Comparison of ENCODE assay signal across 23 cellular contexts in the genomic region with DNA sequence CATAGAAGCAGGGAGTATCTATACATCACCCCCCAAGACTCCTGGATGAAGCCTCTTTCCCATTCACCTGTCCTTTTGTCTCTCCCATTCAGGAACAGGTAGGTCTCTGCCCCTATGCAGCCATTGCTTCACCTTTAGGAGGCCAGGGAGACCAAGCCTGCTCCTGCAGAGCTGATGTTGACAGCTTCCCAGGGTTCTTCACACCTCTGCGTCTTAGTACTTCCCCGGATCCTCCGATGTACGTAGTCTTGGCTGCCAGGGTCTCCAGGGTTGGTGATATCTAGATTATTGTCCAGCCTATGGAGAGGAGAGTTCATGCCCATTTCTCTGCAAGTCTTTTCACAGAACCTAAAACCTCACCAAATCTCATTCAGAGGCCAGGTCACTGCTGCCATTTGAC.
DNase-seq lines count a peak whose midpoint lies in the region; ATAC-seq, FAIRE-seq and TF ChIP-seq lines count a peak whose summit lies in the region.
"Had no signal": no experiment of that assay in that cellular context is flagged by ENCODE, and none has a peak within 500 bp of the region (broad histone marks: within the 10 kb centered on the region; RNA-seq: fewer than 3 reads in every experiment).

No MANE protein-coding gene starts in this region.

- no peak overlapping the region for H3K4ac ChIP-seq in H1 (replicated peaks; ENCODE audit: insufficient read length, low read depth, low read length)
- H3K4ac ChIP-seq in trophoblast cell (ENCODE audit: low read depth, low read length), result no peak overlapping the region

- peaks cover 14% of the 10 kb centered on the region for H3K9me3 Mint-ChIP-seq in activated CD4-positive, alpha-beta T cell treated with anti-CD3 and anti-CD28 coated beads, Interleukin-2, amount 10 ng/mL, durations not matched to agents 24 days and 14 days
- H3K9me3 Mint-ChIP-seq in WTC11, result peaks cover 7% of the 10 kb centered on the region; the same call in 1 of the 2 replicates
- no peaks in the 10 kb centered on the region for H3K9me3 Mint-ChIP-seq in activated CD8-positive, alpha-beta T cell treated with anti-CD3 and anti-CD28 coated beads, Interleukin-2, amount 10 ng/mL, durations not matched to agents 7 days and 5 days (ENCODE audit: insufficient read depth)
- H3K9me3 Mint-ChIP-seq: CD8-positive, alpha-beta memory T cell; GM23338; HFFc6 had no signal

- peaks cover 5% of the 10 kb centered on the region for H3K4me1 Mint-ChIP-seq in activated CD4-positive, alpha-beta T cell treated with anti-CD3 and anti-CD28 coated beads, Interleukin-2, amount 10 ng/mL, durations not matched to agents 24 days and 14 days
- peaks cover 3% of the 10 kb centered on the region; the same call in 1 of the 2 replicates for H3K4me1 Mint-ChIP-seq in WTC11
- peaks cover 12% of the 10 kb centered on the region for H3K4me1 Mint-ChIP-seq in activated CD8-positive, alpha-beta T cell treated with anti-CD3 and anti-CD28 coated beads, Interleukin-2, amount 10 ng/mL, durations not matched to agents 7 days and 5 days (ENCODE audit: low read depth)

- H3K23ac ChIP-seq in H1 (ENCODE audit: insufficient read length), result no peak overlapping the region
- H3K23ac ChIP-seq in trophoblast cell (ENCODE audit: low read length), result no peak overlapping the region

- TF ChIP-seq RAD21 in H1 (IDR thresholded peaks at IDR 0.05 in 1 of 2, conservative IDR thresholded peaks at IDR 0.05 in 1 of 2; ENCODE audit: low read depth in 2 of 2, low read length in 2 of 2), result no peak

- no peak for TF ChIP-seq EP300 in H1 (IDR thresholded peaks at IDR 0.05; ENCODE audit: borderline replicate concordance in 1 of 2, low read depth in 2 of 2, low read length in 2 of 2)

- H3K4me2 ChIP-seq in H1 (ENCODE audit: insufficient read depth in 1 of 2, low read depth in 2 of 2, low read length in 2 of 2) (no peak overlapping the region), trophoblast cell (ENCODE audit: low read length) (no peak overlapping the region)
- H3K4me2 ChIP-seq: BLaER1, GM23338 had no signal

- no peak for ATAC-seq in WTC11
- ATAC-seq in activated CD8-positive, alpha-beta T cell treated with anti-CD3 and anti-CD28 coated beads, Interleukin-2, amount 10 ng/mL, durations not matched to agents 7 days and 5 days, result no peak
- ATAC-seq: GM12878 had no signal

- no peaks in the 10 kb centered on the region for H3K23me2 ChIP-seq in H1 (ENCODE audit: low read depth, low read length)

- no peak overlapping the region for H3K27ac Mint-ChIP-seq in activated CD4-positive, alpha-beta T cell treated with anti-CD3 and anti-CD28 coated beads, Interleukin-2, amount 10 ng/mL, durations not matched to agents 24 days and 14 days
- H3K27ac Mint-ChIP-seq in WTC11, result no peak overlapping the region
- H3K27ac Mint-ChIP-seq in activated CD8-positive, alpha-beta T cell treated with anti-CD3 and anti-CD28 coated beads, Interleukin-2, amount 10 ng/mL, durations not matched to agents 7 days and 5 days, result no peak overlapping the region
- H3K27ac Mint-ChIP-seq: B cell; CD4-positive, CD25-positive, alpha-beta regulatory T cell; GM23338; HFFc6 had no signal

- no peak overlapping the region for H2BK5ac ChIP-seq in H1 (ENCODE audit: low read depth, low read length)
- H2BK5ac ChIP-seq in trophoblast cell (ENCODE audit: low read depth, low read length, poor library complexity), result no peak overlapping the region

- no peak for FAIRE-seq in H1 (lab: Jason Lieb, UNC)
- FAIRE-seq: A204.1, D721Med, GM12878, H54 had no signal

- no peak overlapping the region for H4K5ac ChIP-seq in H1 (ENCODE audit: insufficient read length, low read depth, low read length)

- H3K79me1 ChIP-seq in H1 (ENCODE audit: low read depth, low read length) (no peaks in the 10 kb centered on the region), trophoblast cell (ENCODE audit: low read length) (no peaks in the 10 kb centered on the region)

- no peak overlapping the region for H3K4me3 Mint-ChIP-seq in activated CD4-positive, alpha-beta T cell treated with anti-CD3 and anti-CD28 coated beads, Interleukin-2, amount 10 ng/mL, durations not matched to agents 24 days and 14 days
- no peak overlapping the region for H3K4me3 Mint-ChIP-seq in WTC11
- H3K4me3 Mint-ChIP-seq in activated CD8-positive, alpha-beta T cell treated with anti-CD3 and anti-CD28 coated beads, Interleukin-2, amount 10 ng/mL, durations not matched to agents 7 days and 5 days, result no peak overlapping the region
- H3K4me3 Mint-ChIP-seq: B cell; CD4-positive, CD25-positive, alpha-beta regulatory T cell; CD8-positive, alpha-beta memory T cell; GM23338; HFFc6 had no signal

- H3K27me3 ChIP-seq in H1 (replicated peaks in 1 of 4; ENCODE audit: control insufficient read depth in 3 of 4, extremely low read depth in 1 of 4, insufficient read depth in 3 of 4, low read length in 3 of 4) (no peaks in the 10 kb centered on the region), trophoblast cell (ENCODE audit: insufficient read depth, low read length) (no peaks in the 10 kb centered on the region)
- H3K27me3 ChIP-seq: BLaER1 had no signal

- 0 out of 2 replicates have a peak overlapping the region, but pooled peaks have one; percentile 3 for H2BK12ac ChIP-seq in H1 (ENCODE audit: low read depth, low read length)
- H2BK12ac ChIP-seq in trophoblast cell (ENCODE audit: low read length), result no peak overlapping the region

- no peak overlapping the region for H4K12ac ChIP-seq in trophoblast cell (ENCODE audit: low read depth, low read length)

- POLR2A ChIA-PET in H1 (lab: Charles Lee; ENCODE audit: partially characterized antibody), result interaction anchor here (1.4 kb wide), 1 partner anchor 365 kb away, joined by 4 read pairs; a partner anchor contains a TSS
- POLR2A ChIA-PET in WTC11 (lab: Charles Lee), result no interaction called here
- POLR2A ChIA-PET in activated CD8-positive, alpha-beta T cell treated with anti-CD3 and anti-CD28 coated beads, Interleukin-2, amount 10 ng/mL, durations not matched to agents 7 days and 5 days (lab: Charles Lee), result no interaction called here

- no peak overlapping the region for H2BK20ac ChIP-seq in H1 (ENCODE audit: low read length)

- DNase-seq in activated CD4-positive, alpha-beta T cell treated with anti-CD3 and anti-CD28 coated beads, Interleukin-2, amount 10 ng/mL, durations not matched to agents 24 days and 14 days, result peak; percentile 51
- DNase-seq in activated CD4-positive, alpha-beta T cell treated with anti-CD3 and anti-CD28 coated beads, Interleukin-2, amount 50 U/mL, for 1 hour, result no peak
- DNase-seq in H1 (ENCODE audit: low read depth in 1 of 2, low spot score in 2 of 2), result no peak
- no peak for DNase-seq in trophoblast cell
- no peak for DNase-seq in WTC11 (ENCODE audit: low spot score)
- no peak for DNase-seq in activated CD8-positive, alpha-beta T cell treated with anti-CD3 and anti-CD28 coated beads, Interleukin-2, amount 10 ng/mL, durations not matched to agents 7 days and 5 days
- DNase-seq: CD8-positive, alpha-beta memory T cell; DMS 273 treated with DMSO at 0.1 percent for 48 hours; DMS79; EL; GDM1; HFFc6 had no signal

- H3K56ac ChIP-seq in H1 (replicated peaks; ENCODE audit: insufficient read length, low read depth, low read length), result no peak overlapping the region

- no peaks in the 10 kb centered on the region for H4K20me1 ChIP-seq in H1 (replicated peaks in 1 of 2; ENCODE audit: control insufficient read depth in 1 of 2, insufficient read depth in 2 of 2, low read length in 2 of 2)
- H4K20me1 ChIP-seq: BLaER1 had no signal

- H3K79me2 ChIP-seq in H1 (ENCODE audit: control insufficient read depth in 1 of 2, insufficient read depth in 2 of 2, low read length in 2 of 2) (no peaks in the 10 kb centered on the region), trophoblast cell (ENCODE audit: control insufficient read depth, insufficient read depth, low read length, poor library complexity) (no peaks in the 10 kb centered on the region)

- H2BK15ac ChIP-seq in H1 (ENCODE audit: low read length), result no peak overlapping the region

- intact Hi-C loops in activated CD4-positive, alpha-beta T cell treated with anti-CD3 and anti-CD28 coated beads, Interleukin-2, amount 10 ng/mL, durations not matched to agents 24 days and 14 days (cut with micrococcal nuclease), result no loop called here

- H4K8ac ChIP-seq in H1 (ENCODE audit: extremely low read depth, insufficient read depth, low read length) (no peak overlapping the region), trophoblast cell (ENCODE audit: low read depth, low read length) (no peak overlapping the region)

- WGBS in H1 (ENCODE audit: extremely low coverage in 1 of 2, insufficient coverage in 1 of 2, insufficient read length in 1 of 2, insufficient replicate concordance in 2 of 2, low coverage in 1 of 2, low lambda C conversion rate in 2 of 2, missing lambda C conversion rate in 1 of 2), 2 experiments, result 96% methylated on average over 4 of the region's 4 CpGs; no CpG with 5 or more reads in 1 of the 2 experiments
- WGBS in trophoblast cell (ENCODE audit: extremely low coverage, insufficient coverage, insufficient read length), result no CpG with 5 or more reads among the region's 4 CpGs

- H3K9ac ChIP-seq in H1 (replicated peaks in 1 of 4; ENCODE audit: extremely low read depth in 1 of 4, low read depth in 3 of 4, low read length in 3 of 4) (no peak overlapping the region), trophoblast cell (ENCODE audit: low read length) (no peak overlapping the region)
- H3K9ac ChIP-seq: BLaER1 had no signal

- H3K18ac ChIP-seq in H1 (ENCODE audit: extremely low read depth, low read length) (no peak overlapping the region), trophoblast cell (ENCODE audit: low read length) (no peak overlapping the region)

- H2AFZ ChIP-seq in H1 (ENCODE audit: low read length) (0 out of 2 replicates have a peak overlapping the region, but pooled peaks have one; percentile 32), trophoblast cell (ENCODE audit: insufficient read depth, low read length, poor library complexity) (no peak overlapping the region)

- no peak overlapping the region for H4K91ac ChIP-seq in H1 (replicated peaks; ENCODE audit: insufficient read length, low read length)
- peak overlapping the region; percentile 12 for H4K91ac ChIP-seq in trophoblast cell (ENCODE audit: low read depth, low read length)

- H3K14ac ChIP-seq in H1 (ENCODE audit: insufficient read length), result no peak overlapping the region
- no peak overlapping the region for H3K14ac ChIP-seq in trophoblast cell (ENCODE audit: low read length)

- H3K36me3 ChIP-seq in H1 (ENCODE audit: control insufficient read depth in 2 of 4, insufficient read depth in 4 of 4, low read length in 3 of 4) (no peaks in the 10 kb centered on the region), trophoblast cell (ENCODE audit: control insufficient read depth in 1 of 2, insufficient read depth in 2 of 2, low read length in 2 of 2) (no peaks in the 10 kb centered on the region)
- H3K36me3 ChIP-seq: BLaER1, HAP-1 had no signal

- H2AK5ac ChIP-seq in H1 (ENCODE audit: low read depth, low read length), result no peak overlapping the region
- no peak overlapping the region for H2AK5ac ChIP-seq in trophoblast cell (ENCODE audit: low read length)

- no peak overlapping the region for H2BK120ac ChIP-seq in H1 (replicated peaks; ENCODE audit: low read depth, low read length)
- H2BK120ac ChIP-seq in trophoblast cell (ENCODE audit: insufficient read depth, low read length, poor library complexity), result no peak overlapping the region

- no peak for TF ChIP-seq POLR2A in H1 (IDR thresholded peaks at IDR 0.05; ENCODE audit: control extremely low read depth in 1 of 2, low read depth in 2 of 2, low read length in 2 of 2)

- TF ChIP-seq CTCF in H1 (IDR thresholded peaks at IDR 0.05; ENCODE audit: control extremely low read depth in 1 of 3, insufficient read depth in 1 of 3, low read depth in 1 of 3, low read length in 3 of 3) (no peak), WTC11 (IDR thresholded peaks at IDR 0.05) (no peak)

- no peak overlapping the region for H3K4me3 ChIP-seq in H1 (ENCODE audit: extremely low read depth in 1 of 4, insufficient read depth in 2 of 4, low read depth in 3 of 4, low read length in 4 of 4)
- no peak overlapping the region for H3K4me3 ChIP-seq in trophoblast cell (ENCODE audit: low read depth, low read length)
- H3K4me3 ChIP-seq: BLaER1, GM12878, GM23338, HAP-1 had no signal

- CTCF ChIA-PET in H1 (lab: Charles Lee; ENCODE audit: partially characterized antibody) (interaction anchor here (1.3 to 2.8 kb wide), 3 partner anchors 8 to 15 kb away, joined by 3 to 12 read pairs (median 8); no protein-coding TSS in a partner anchor), WTC11 (lab: Charles Lee) (interaction anchor here (0.7 kb wide), 2 partner anchors 8 to 190 kb away, joined by 3 read pairs; no protein-coding TSS in a partner anchor)
- CTCF ChIA-PET in activated CD8-positive, alpha-beta T cell treated with anti-CD3 and anti-CD28 coated beads, Interleukin-2, amount 10 ng/mL, durations not matched to agents 7 days and 5 days (lab: Charles Lee), result no interaction called here

- H3K27me3 Mint-ChIP-seq in activated CD4-positive, alpha-beta T cell treated with anti-CD3 and anti-CD28 coated beads, Interleukin-2, amount 10 ng/mL, durations not matched to agents 24 days and 14 days, result no peaks in the 10 kb centered on the region
- no peaks in the 10 kb centered on the region for H3K27me3 Mint-ChIP-seq in WTC11 (ENCODE audit: low read depth)
- no peaks in the 10 kb centered on the region for H3K27me3 Mint-ChIP-seq in activated CD8-positive, alpha-beta T cell treated with anti-CD3 and anti-CD28 coated beads, Interleukin-2, amount 10 ng/mL, durations not matched to agents 7 days and 5 days (ENCODE audit: low read depth)
- H3K27me3 Mint-ChIP-seq: B cell had no signal

- H3K9me3 ChIP-seq in H1 (ENCODE audit: insufficient read depth in 2 of 2, low read depth in 1 of 2, low read length in 1 of 2), result no peaks in the 10 kb centered on the region
- H3K9me3 ChIP-seq in trophoblast cell (ENCODE audit: insufficient read depth, low read depth, low read length), result no peaks in the 10 kb centered on the region
- H3K9me3 ChIP-seq: HAP-1 had no signal

- H3K27ac ChIP-seq in H1 (ENCODE audit: low read depth, low read length) (no peak overlapping the region), trophoblast cell (ENCODE audit: low read depth, low read length) (no peak overlapping the region)
- H3K27ac ChIP-seq: 22Rv1, BLaER1, C4-2B had no signal

- peaks cover 3% of the 10 kb centered on the region for H3K36me3 Mint-ChIP-seq in activated CD4-positive, alpha-beta T cell treated with anti-CD3 and anti-CD28 coated beads, Interleukin-2, amount 10 ng/mL, durations not matched to agents 24 days and 14 days (ENCODE audit: low read depth)
- H3K36me3 Mint-ChIP-seq in WTC11, result no peaks in the 10 kb centered on the region
- H3K36me3 Mint-ChIP-seq in activated CD8-positive, alpha-beta T cell treated with anti-CD3 and anti-CD28 coated beads, Interleukin-2, amount 10 ng/mL, durations not matched to agents 7 days and 5 days (ENCODE audit: low read depth), result peaks cover 5% of the 10 kb centered on the region
- H3K36me3 Mint-ChIP-seq: CD4-positive, CD25-positive, alpha-beta regulatory T cell had no signal

- H3K4me1 ChIP-seq in H1 (replicated peaks in 1 of 4; ENCODE audit: control insufficient read depth in 3 of 4, insufficient read depth in 4 of 4, low read length in 3 of 4) (no peaks in the 10 kb centered on the region), trophoblast cell (ENCODE audit: control insufficient read depth in 1 of 2, insufficient read depth in 2 of 2, low read length in 2 of 2) (peaks cover 0 to 3% of the 10 kb centered on the region in 2 experiments)
- H3K4me1 ChIP-seq: HAP-1 had no signal
